In the genomic region with DNA sequence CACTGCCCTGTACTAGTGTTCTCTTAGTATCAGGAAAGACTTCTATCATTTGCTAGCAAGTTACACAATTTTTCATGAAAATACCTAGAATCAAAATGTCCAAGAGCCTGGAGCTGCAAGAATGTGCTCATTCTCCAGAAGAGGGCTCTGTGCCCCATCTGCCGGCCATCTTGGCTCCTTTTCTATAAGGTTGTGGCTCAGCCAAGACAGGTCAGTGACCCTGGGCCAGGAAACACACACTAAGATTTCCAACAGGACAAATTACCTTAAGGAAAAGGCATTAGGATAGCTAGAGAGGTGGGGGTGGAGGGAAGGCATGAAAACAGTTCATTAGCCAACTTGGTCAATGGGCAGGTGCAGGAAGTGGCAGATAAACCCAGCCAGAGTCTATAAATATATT, we compare ENCODE assay signal across 8 cellular contexts. TPM values are rescaled to one million over a fixed set of nuclear protein-coding genes. Genes with fewer than 3 reads are reported as not detected.
DNase-seq lines count a peak whose midpoint lies in the region; ATAC-seq and TF ChIP-seq lines count a peak whose summit lies in the region.

No MANE protein-coding gene starts in this region.

- no peaks in the 10 kb centered on the region for H3F3A ChIP-seq in DOHH2 (ENCODE audit: control insufficient read depth, insufficient read depth)

- H3K4me2 ChIP-seq in DOHH2 (ENCODE audit: low read length) (no peak overlapping the region), hepatocyte (no peak overlapping the region)

- peak; percentile 35 to 49 for DNase-seq in activated CD4-positive, alpha-beta T cell treated with anti-CD3 and anti-CD28 coated beads, Interleukin-2, amount 50 U/mL, for 48 hours
- DNase-seq in hepatocyte (ENCODE audit: low spot score) (no peak), coronary artery (ENCODE audit: low spot score) (no peak)
- DNase-seq in activated CD4-positive, CD25-positive, alpha-beta regulatory T cell treated with anti-CD3 and anti-CD28 coated beads, Interleukin-2, amount 50 U/mL, for 72 hours: no peak

- peak; percentile 49 for ATAC-seq in HG02973 (IDR thresholded peaks at IDR 0.05; ENCODE audit: unreplicated experiment)
- ATAC-seq in HG03378 (IDR thresholded peaks at IDR 0.05; ENCODE audit: unreplicated experiment): no peak
- no peak for ATAC-seq in HG02571 (IDR thresholded peaks at IDR 0.05; ENCODE audit: unreplicated experiment)

- H3K9me3 ChIP-seq in DOHH2 (ENCODE audit: control insufficient read depth, insufficient read depth, low read length) (no peaks in the 10 kb centered on the region), hepatocyte (ENCODE audit: low read depth) (no peaks in the 10 kb centered on the region)

- WGBS in hepatocyte (ENCODE audit: low lambda C conversion rate, missing lambda C conversion rate): 42% methylated on average over 1 of the region's 1 CpG

- H3K27ac ChIP-seq in DOHH2 (ENCODE audit: low read depth, low read length): no peak overlapping the region
- H3K27ac ChIP-seq in hepatocyte: no peak overlapping the region
- H3K27ac ChIP-seq in coronary artery: peak overlapping the region in 1 of 2 donors; percentile 8

- H3K36me3 ChIP-seq in DOHH2 (ENCODE audit: control insufficient read depth, low read length) (no peaks in the 10 kb centered on the region), hepatocyte (replicated peaks; ENCODE audit: insufficient read depth, low read depth) (no peaks in the 10 kb centered on the region)

- H4K20me1 ChIP-seq in DOHH2 (ENCODE audit: control insufficient read depth, insufficient read depth, low read depth, low read length) (no peaks in the 10 kb centered on the region), hepatocyte (ENCODE audit: insufficient read depth, poor library complexity, severe bottlenecking) (no peaks in the 10 kb centered on the region)

- no peak overlapping the region for H2AFZ ChIP-seq in hepatocyte

- TF ChIP-seq CTCF in DOHH2 (IDR thresholded peaks at IDR 0.05; ENCODE audit: low read depth, low read length, poor library complexity, severe bottlenecking) (peak; percentile 65), hepatocyte (IDR thresholded peaks at IDR 0.05; ENCODE audit: poor library complexity) (peak; percentile 36), coronary artery (IDR thresholded peaks at IDR 0.05) (no peak)

- H3K79me2 ChIP-seq in DOHH2 (ENCODE audit: control insufficient read depth, low read length): no peaks in the 10 kb centered on the region
- no peaks in the 10 kb centered on the region for H3K79me2 ChIP-seq in hepatocyte

- H3K4me1 ChIP-seq in DOHH2 (ENCODE audit: control insufficient read depth, low read length) (peaks cover 8% of the 10 kb centered on the region), hepatocyte (ENCODE audit: insufficient read depth) (no peaks in the 10 kb centered on the region)

- H3K27me3 ChIP-seq in DOHH2 (ENCODE audit: control insufficient read depth, low read length) (peaks cover 16% of the 10 kb centered on the region), hepatocyte (no peaks in the 10 kb centered on the region)

- H3K4me3 ChIP-seq in DOHH2 (ENCODE audit: low read length): no peak overlapping the region
- no peak overlapping the region for H3K4me3 ChIP-seq in hepatocyte
- H3K4me3 ChIP-seq in coronary artery: no peak overlapping the region

- H3K9me2 ChIP-seq in DOHH2 (replicated peaks; ENCODE audit: control insufficient read depth, low read length) (no peaks in the 10 kb centered on the region), hepatocyte (replicated peaks; ENCODE audit: insufficient read depth) (no peaks in the 10 kb centered on the region)

RNA-seq across cellular contexts. Expression of a gene that starts 20.7 kb away (rescaled TPM):
- 4.7 and 5.5 TPM in 2 replicates for total RNA-seq in hepatocyte
- 4.7 and 5.4 TPM in 2 replicates for polyA plus RNA-seq in hepatocyte

Comparison
In these comparisons a context has a peak if more than half of its experiments do, and no peak if none do; other contexts are left out.
1. DNase-seq: peak in activated CD4-positive, alpha-beta T cell treated with anti-CD3 and anti-CD28 coated beads, Interleukin-2, amount 50 U/mL, for 48 hours (2 of 2); none in hepatocyte (single experiment), coronary artery (single experiment) and activated CD4-positive, CD25-positive, alpha-beta regulatory T cell treated with anti-CD3 and anti-CD28 coated beads, Interleukin-2, amount 50 U/mL, for 72 hours (single experiment).